ENCODE assay signal across 1 cellular context in the genomic region with DNA sequence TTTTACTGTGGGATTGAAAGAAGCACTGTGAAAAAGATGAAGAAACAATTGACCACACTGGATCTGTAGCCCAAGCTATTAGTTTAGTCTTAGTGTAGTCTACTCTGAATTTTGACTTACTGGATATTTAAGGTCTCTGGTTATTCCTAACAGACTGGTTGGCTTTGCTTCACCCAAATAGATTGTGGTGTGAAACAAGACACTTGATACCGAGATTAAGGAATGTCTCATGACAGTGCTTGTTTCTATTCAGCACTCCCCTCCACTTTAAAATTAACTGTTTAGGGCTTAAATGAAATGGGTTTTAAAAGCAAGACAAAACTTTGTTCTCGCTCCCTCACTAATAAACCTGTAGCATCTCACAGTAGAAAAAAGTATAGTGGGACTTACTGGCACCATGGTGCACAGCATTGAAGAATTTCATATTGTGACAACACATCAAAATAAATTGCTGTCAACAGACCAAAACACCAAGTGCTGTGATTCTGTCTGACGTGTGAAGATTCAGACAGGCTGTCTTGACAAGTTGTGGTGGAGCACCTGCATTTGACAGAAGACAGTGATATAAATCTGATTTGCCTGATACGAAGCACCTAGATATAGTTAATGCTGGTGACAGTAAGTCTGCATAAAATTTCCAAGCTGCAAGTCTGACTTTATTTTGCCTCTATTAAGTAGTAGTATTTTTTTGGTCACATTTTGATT.
A peak's percentile ranks its signal among the peaks of the same experiment; 100 is the strongest.
TF ChIP-seq lines count a peak whose summit lies in the region.

No MANE protein-coding gene starts in this region.

TF ChIP-seq in GM12878, 131 proteins besides CTCF, POLR2A, EP300 and RAD21:
- TF ChIP-seq TCF12 (IDR thresholded peaks at IDR 0.05; ENCODE audit: low read depth, low read length): 0 out of 2 replicates have a peak, but pooled peaks have one; percentile 24
- TF ChIP-seq ZNF24 (IDR thresholded peaks at IDR 0.05): no peak
